ENCODE assay signal across 1 cellular context in genomic region chr2:9481257-9481922, GRCh38.
TF ChIP-seq lines count a peak whose summit lies in the region.

No MANE protein-coding gene starts in this region.

TF ChIP-seq in endothelial cell of umbilical vein, 7 proteins besides CTCF, POLR2A, EP300 and RAD21:
- no peak for TF ChIP-seq JUN (IDR thresholded peaks at IDR 0.05; ENCODE audit: borderline replicate concordance, insufficient read depth, insufficient read length, low read depth)
- no peak for TF ChIP-seq FOS (IDR thresholded peaks at IDR 0.05; ENCODE audit: borderline replicate concordance, insufficient read depth, low read length)
- TF ChIP-seq GATA2 (IDR thresholded peaks at IDR 0.05; ENCODE audit: insufficient read depth, insufficient read length, low read depth, low read length) = peak; percentile 23
- no peak for TF ChIP-seq EZH2 (IDR thresholded peaks at IDR 0.05; ENCODE audit: borderline replicate concordance, low read depth, low read length, severe bottlenecking)
TF ChIP-seq in endothelial cell of umbilical vein: peak in this region for 1.
